ENCODE assay signal across 13 cellular contexts in genomic region chr9:78280982-78281668, GRCh38. TPM values are rescaled to one million over a fixed set of nuclear protein-coding genes. Genes with fewer than 3 reads are reported as not detected.
DNase-seq lines count a peak whose midpoint lies in the region; ATAC-seq and TF ChIP-seq lines count a peak whose summit lies in the region.
"Had no signal": no experiment of that assay in that cellular context is flagged by ENCODE, and none has a peak within 500 bp of the region (broad histone marks: within the 10 kb centered on the region; RNA-seq: fewer than 3 reads in every experiment).

No MANE protein-coding gene starts in this region.

- ATAC-seq in upper lobe of right lung: peak; percentile 79
- no peak for ATAC-seq in GM21825 (IDR thresholded peaks at IDR 0.05; ENCODE audit: unreplicated experiment)
- ATAC-seq: GM12878 had no signal

- H3K4me3 ChIP-seq in upper lobe of right lung: no peak overlapping the region
- H3K4me3 ChIP-seq in OCI-LY7 (ENCODE audit: low read depth, low read length, poor library complexity, severe bottlenecking): no peak overlapping the region
- H3K4me3 ChIP-seq: GM12878 had no signal

- intact Hi-C loops in upper lobe of right lung (cut with DNase I) (no loop called here), OCI-LY7 (cut with micrococcal nuclease; ENCODE audit: unreplicated experiment) (no loop called here)

- CTCF ChIA-PET in OCI-LY7 (lab: Charles Lee; ENCODE audit: unreplicated experiment): no interaction called here

- DNase-seq in DMS53 (lab: John Stamatoyannopoulos, UW) (peak; percentile 1), DMS53 treated with DMSO at 0.1 percent for 48 hours (lab: John Stamatoyannopoulos, UW; ENCODE audit: unreplicated experiment) (no peak), fibroblast of gingiva (ENCODE audit: low read depth) (peak; percentile 94), medulla oblongata (ENCODE audit: extremely low spot score) (peak; percentile 84), upper lobe of right lung (peak; percentile 81), GM19240 (ENCODE audit: insufficient read length, low spot score) (no peak), OCI-LY7 (ENCODE audit: low spot score) (no peak)
- DNase-seq: activated CD4-positive, alpha-beta T cell treated with anti-CD3 and anti-CD28 coated beads for 1 hour; naive B cell; NCI-H748 treated with DMSO at 0.1 percent for 48 hours had no signal

- no peaks in the 10 kb centered on the region for H3K27me3 ChIP-seq in upper lobe of right lung

- H3K9me3 ChIP-seq in upper lobe of right lung (no peaks in the 10 kb centered on the region), OCI-LY7 (ENCODE audit: low read length) (no peaks in the 10 kb centered on the region)

- TF ChIP-seq CTCF in upper lobe of right lung (IDR thresholded peaks at IDR 0.05) (no peak), OCI-LY7 (conservative IDR thresholded peaks at IDR 0.05; ENCODE audit: low read length) (no peak)

- no peak overlapping the region for H2AFZ ChIP-seq in OCI-LY7 (ENCODE audit: low read length)

- BruUV-seq in OCI-LY7 (replicated peaks; lab: Mats Ljungman, UMichigan): no TSS peak

- POLR2A ChIA-PET in OCI-LY7 (lab: Charles Lee): interaction anchor here (0.7 kb wide), 1 partner anchor 11 kb away, joined by 3 read pairs; no protein-coding TSS in a partner anchor

- H3K27ac ChIP-seq in upper lobe of right lung: no peak overlapping the region
- H3K27ac ChIP-seq in OCI-LY7 (ENCODE audit: low read depth, low read length, poor library complexity, severe bottlenecking): no peak overlapping the region
- H3K27ac ChIP-seq: 22Rv1 had no signal

- H3K79me2 ChIP-seq in OCI-LY7 (ENCODE audit: insufficient read depth, low read depth, low read length): no peaks in the 10 kb centered on the region

- no peak overlapping the region for H3K4me2 ChIP-seq in OCI-LY7 (ENCODE audit: low read length)

- peaks cover 13% of the 10 kb centered on the region for H3K4me1 ChIP-seq in upper lobe of right lung
- H3K4me1 ChIP-seq in OCI-LY7 (ENCODE audit: insufficient read depth, low read length, poor library complexity, severe bottlenecking): no peaks in the 10 kb centered on the region

- no peaks in the 10 kb centered on the region for H3K9me2 ChIP-seq in OCI-LY7 (ENCODE audit: insufficient read depth, low read length)

- H3K36me3 ChIP-seq in upper lobe of right lung (no peaks in the 10 kb centered on the region), OCI-LY7 (ENCODE audit: insufficient read depth, low read length) (no peaks in the 10 kb centered on the region)

- H4K20me1 ChIP-seq in OCI-LY7 (ENCODE audit: insufficient read depth, low read length): no peaks in the 10 kb centered on the region

RNA-seq across cellular contexts. Expression of gene PSAT1, which starts 15.8 kb away (rescaled TPM):
- 8.2 TPM for total RNA-seq in upper lobe of right lung
- 116 and 125 TPM in 2 replicates for total RNA-seq in OCI-LY7 (2014; rRNA removed; shearing (Covaris generic))
- 268 and 278 TPM in 2 replicates for total RNA-seq in OCI-LY7 (2022)

RNA-seq across cellular contexts. Expression of gene CEP78, which starts 45.2 kb away (rescaled TPM):
- total RNA-seq in upper lobe of right lung (12.1 TPM), OCI-LY7 (2022) (49.5 and 58.0 TPM in 2 replicates)
- 59.3 and 65.1 TPM in 2 replicates for total RNA-seq in OCI-LY7 (2014; rRNA removed; shearing (Covaris generic))

Comparison
In these comparisons a context has a peak if more than half of its experiments do, and no peak if none do; other contexts are left out.
1. DNase-seq: peak in DMS53 (single experiment), fibroblast of gingiva (single experiment), medulla oblongata (single experiment) and upper lobe of right lung (single experiment); none in DMS53 treated with DMSO at 0.1 percent for 48 hours (single experiment), GM19240 (single experiment) and OCI-LY7 (single experiment).
2. RNA of gene PSAT1, which starts 15.8 kb away (total RNA-seq): 116 to 278 TPM in OCI-LY7; 8.2 TPM in upper lobe of right lung (single experiment); every median in the first group is over 10 times any median in the second.